28 cellular contexts compared by ENCODE assay signal in the genomic region with DNA sequence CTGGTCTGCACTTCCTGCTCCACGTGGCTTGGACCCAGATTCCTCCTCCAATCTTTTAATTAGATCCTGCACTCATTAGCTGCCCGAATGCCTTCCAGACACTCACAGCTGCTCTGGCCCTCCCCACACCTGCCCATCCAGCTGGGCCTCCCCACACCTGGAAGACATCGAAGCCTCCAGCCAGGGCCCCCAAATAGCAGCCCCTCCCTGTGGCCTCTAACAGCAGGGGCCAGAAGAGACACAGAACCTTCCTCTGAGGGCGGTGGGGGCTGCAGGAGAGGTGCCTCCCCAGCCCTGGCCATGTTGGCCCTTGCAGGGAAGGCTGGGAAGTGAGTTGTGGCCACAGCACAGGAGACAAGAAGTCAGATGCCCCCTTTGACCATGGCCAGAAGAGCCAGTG.
"Had no signal": no experiment of that assay in that cellular context is flagged by ENCODE, and none has a peak within 500 bp of the region (broad histone marks: within the 10 kb centered on the region; RNA-seq: fewer than 3 reads in every experiment).

No MANE protein-coding gene starts in this region.

- H3K4me3 ChIP-seq: esophagus muscularis mucosa, pancreas, psoas muscle, testis, transverse colon had no signal

- DNase-seq: activated CD4-positive, alpha-beta memory T cell treated with anti-CD3 and anti-CD28 coated beads for 36 hours; activated CD4-positive, alpha-beta T cell treated with anti-CD3 and anti-CD28 coated beads, Interleukin-2, amount 10 ng/mL, durations not matched to agents 24 days and 14 days; activated CD4-positive, CD25-positive, alpha-beta regulatory T cell treated with anti-CD3 and anti-CD28 coated beads, Interleukin-2, amount 50 U/mL, for 72 hours; activated CD8-positive, alpha-beta memory T cell treated with anti-CD3 and anti-CD28 coated beads, Interleukin-2, amount 50 U/mL, for 4 hours; activated gamma-delta T cell treated with Interleukin-2 at 50 U/mL for 16 hours; activated naive CD4-positive, alpha-beta T cell treated with anti-CD3 and anti-CD28 coated beads, Interleukin-2, amount 50 U/mL, for 16 hours; activated naive CD8-positive, alpha-beta T cell treated with anti-CD3 and anti-CD28 coated beads, Interleukin-2, amount 50 U/mL, for 24 hours; activated T-cell treated with anti-CD3 and anti-CD28 coated beads, Interleukin-2, amount 50 U/mL, for 1 hour; amygdala; central memory CD4-positive, alpha-beta T cell; dermis blood vessel endothelial cell; effector CD4-positive, alpha-beta T cell; foreskin keratinocyte; mammary epithelial cell; nucleus accumbens; pancreas; psoas muscle; stimulated activated CD4-positive, alpha-beta T cell treated with anti-CD3 and anti-CD28 coated beads, Interleukin-12 subunit alpha, Interleukin-12 subunit beta, amount 100 ng/mL, for 4 hours; stimulated activated CD4-positive, alpha-beta T cell treated with anti-CD3 and anti-CD28 coated beads, Interleukin-4, amount 100 ng/mL, for 1 hour; stimulated activated naive CD8-positive, alpha-beta T cell treated with anti-CD3 and anti-CD28 coated beads, Interleukin-15, Interleukin-2, amounts not matched to agents 100 U/mL and 50 U/mL, for 24 hours; SW 1271; T1000; testis; transverse colon; WERI-Rb-1 had no signal

- H3K4me3 Mint-ChIP-seq: activated CD4-positive, alpha-beta memory T cell treated with anti-CD3 and anti-CD28 coated beads for 36 hours; activated CD4-positive, alpha-beta T cell treated with anti-CD3 and anti-CD28 coated beads, Interleukin-2, amount 10 ng/mL, durations not matched to agents 24 days and 14 days; activated naive CD8-positive, alpha-beta T cell treated with anti-CD3 and anti-CD28 coated beads, Interleukin-2, amount 50 U/mL, for 24 hours; activated T-helper 1 cell treated with anti-CD3 and anti-CD28 coated beads, Interleukin-12 subunit alpha, Interleukin-12 subunit beta, Interleukin-2, Interleukin-4 antibody, amounts not matched to agents 30 ng/mL and 10 ng/mL and 1 ng/mL, durations not matched to agents 14 hours and 24 hours and 36 hours; T-helper 1 cell treated with Interleukin-12 subunit alpha and Interleukin-12 subunit beta and Interleukin-4 antibody, amounts not matched to agents 30 μg/mL and 1 μg/mL, for 36 hours had no signal

- H3K27ac Mint-ChIP-seq: activated CD4-positive, alpha-beta memory T cell treated with anti-CD3 and anti-CD28 coated beads for 36 hours; activated CD4-positive, alpha-beta T cell treated with anti-CD3 and anti-CD28 coated beads, Interleukin-2, amount 10 ng/mL, durations not matched to agents 24 days and 14 days; activated naive CD8-positive, alpha-beta T cell treated with anti-CD3 and anti-CD28 coated beads, Interleukin-2, amount 50 U/mL, for 24 hours; activated T-helper 1 cell treated with anti-CD3 and anti-CD28 coated beads, Interleukin-12 subunit alpha, Interleukin-12 subunit beta, Interleukin-2, Interleukin-4 antibody, amounts not matched to agents 30 ng/mL and 10 ng/mL and 1 ng/mL, durations not matched to agents 14 hours and 24 hours and 36 hours; T-helper 1 cell treated with Interleukin-12 subunit alpha and Interleukin-12 subunit beta and Interleukin-4 antibody, amounts not matched to agents 30 μg/mL and 1 μg/mL, for 36 hours had no signal

- H3K9me3 ChIP-seq: esophagus muscularis mucosa, pancreas, psoas muscle, testis, transverse colon had no signal

- H3K27ac ChIP-seq: esophagus muscularis mucosa, foreskin keratinocyte, pancreas, psoas muscle, testis, transverse colon, WERI-Rb-1 had no signal

- H3K27me3 ChIP-seq: esophagus muscularis mucosa, pancreas, testis, transverse colon had no signal

- H3K4me1 ChIP-seq: foreskin keratinocyte, pancreas had no signal

- H3K36me3 Mint-ChIP-seq: activated CD4-positive, alpha-beta memory T cell treated with anti-CD3 and anti-CD28 coated beads for 36 hours had no signal

- H3K27me3 Mint-ChIP-seq: activated CD4-positive, alpha-beta memory T cell treated with anti-CD3 and anti-CD28 coated beads for 36 hours; activated CD4-positive, alpha-beta T cell treated with anti-CD3 and anti-CD28 coated beads, Interleukin-2, amount 10 ng/mL, durations not matched to agents 24 days and 14 days; activated naive CD8-positive, alpha-beta T cell treated with anti-CD3 and anti-CD28 coated beads, Interleukin-2, amount 50 U/mL, for 24 hours had no signal

- H3K9me3 Mint-ChIP-seq: activated CD4-positive, alpha-beta memory T cell treated with anti-CD3 and anti-CD28 coated beads for 36 hours; activated CD4-positive, alpha-beta T cell treated with anti-CD3 and anti-CD28 coated beads, Interleukin-2, amount 10 ng/mL, durations not matched to agents 24 days and 14 days; activated naive CD8-positive, alpha-beta T cell treated with anti-CD3 and anti-CD28 coated beads, Interleukin-2, amount 50 U/mL, for 24 hours; activated T-helper 1 cell treated with anti-CD3 and anti-CD28 coated beads, Interleukin-12 subunit alpha, Interleukin-12 subunit beta, Interleukin-2, Interleukin-4 antibody, amounts not matched to agents 30 ng/mL and 10 ng/mL and 1 ng/mL, durations not matched to agents 14 hours and 24 hours and 36 hours; T-helper 1 cell treated with Interleukin-12 subunit alpha and Interleukin-12 subunit beta and Interleukin-4 antibody, amounts not matched to agents 30 μg/mL and 1 μg/mL, for 36 hours had no signal

- H3K36me3 ChIP-seq: esophagus muscularis mucosa, pancreas, transverse colon, WERI-Rb-1 had no signal

- H3K4me1 Mint-ChIP-seq: activated CD4-positive, alpha-beta T cell treated with anti-CD3 and anti-CD28 coated beads, Interleukin-2, amount 10 ng/mL, durations not matched to agents 24 days and 14 days; activated naive CD8-positive, alpha-beta T cell treated with anti-CD3 and anti-CD28 coated beads, Interleukin-2, amount 50 U/mL, for 24 hours had no signal
